Comparison of ENCODE assay signal across 14 cellular contexts in the genomic region with DNA sequence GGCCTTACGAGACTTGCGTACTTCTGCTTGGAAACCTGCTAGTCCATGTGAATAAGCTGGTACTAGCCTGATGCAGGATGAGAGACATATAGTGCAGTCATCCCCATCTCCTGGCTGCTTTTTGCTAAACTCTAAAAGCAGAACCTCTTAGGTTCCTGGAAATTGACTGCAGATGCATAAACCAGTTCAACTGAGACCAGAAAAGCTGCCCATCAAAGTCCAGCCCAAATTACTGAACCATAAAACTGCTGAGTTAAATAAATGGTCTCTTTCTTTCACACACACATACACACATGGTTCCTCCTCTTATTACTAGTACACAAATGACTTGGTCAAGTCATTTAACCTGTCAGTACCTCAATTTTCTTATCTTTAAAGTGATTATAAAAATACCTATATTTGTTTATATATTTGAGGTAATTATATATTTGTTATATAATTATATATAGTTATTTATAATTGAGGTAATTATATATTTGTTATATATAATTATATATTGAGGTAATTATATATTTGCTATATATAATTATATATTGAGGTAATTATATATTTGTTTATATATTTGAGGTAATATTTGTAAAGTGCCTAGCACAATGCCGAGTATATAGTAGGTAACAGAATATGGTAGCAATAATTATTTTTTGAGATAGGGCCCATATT. TPM values are rescaled to one million over a fixed set of nuclear protein-coding genes. Genes with fewer than 3 reads are reported as not detected.
DNase-seq lines count a peak whose midpoint lies in the region; ATAC-seq and FAIRE-seq lines count a peak whose summit lies in the region.
"Had no signal": no experiment of that assay in that cellular context is flagged by ENCODE, and none has a peak within 500 bp of the region (broad histone marks: within the 10 kb centered on the region; RNA-seq: fewer than 3 reads in every experiment).

No MANE protein-coding gene starts in this region.

- H3K36me3 ChIP-seq in aorta (ENCODE audit: control insufficient read depth in 1 of 2, insufficient read depth in 2 of 2, low read length in 1 of 2) (no peaks in the 10 kb centered on the region), mesendoderm (ENCODE audit: control insufficient read depth, insufficient read depth, low read length) (no peaks in the 10 kb centered on the region)
- H3K36me3 ChIP-seq: WERI-Rb-1 had no signal

- H2BK15ac ChIP-seq in mesendoderm (replicated peaks; ENCODE audit: low read depth), result no peak overlapping the region

- no peak overlapping the region for H3K4me3 ChIP-seq in aorta (ENCODE audit: low read length in 2 of 2)
- H3K4me3 ChIP-seq in mesendoderm (ENCODE audit: low read length), result no peak overlapping the region

- intact Hi-C loops in aorta (cut with DNase I), result no loop called here

- H3K56ac ChIP-seq in mesendoderm (ENCODE audit: low read length), result no peak overlapping the region

- peak; percentile 78 for FAIRE-seq in RCC 7860 (lab: Jason Lieb, UNC)

- no peaks in the 10 kb centered on the region for H3K27me3 ChIP-seq in aorta (ENCODE audit: control insufficient read depth in 1 of 2, insufficient read depth in 2 of 2, low read length in 1 of 2)
- no peaks in the 10 kb centered on the region for H3K27me3 ChIP-seq in mesendoderm (ENCODE audit: insufficient read depth, low read length, poor library complexity)

- no peak overlapping the region for H4K5ac ChIP-seq in mesendoderm (ENCODE audit: low read length)

- no peak overlapping the region for H3K18ac ChIP-seq in mesendoderm (ENCODE audit: low read length)

- no peak overlapping the region for H2AK5ac ChIP-seq in mesendoderm (ENCODE audit: low read length)

- H3K4me2 ChIP-seq in mesendoderm (ENCODE audit: low read length), result no peak overlapping the region

- DNase-seq in COR-L47 (lab: John Stamatoyannopoulos, UW) (peak; percentile 24), RCC 7860 (ENCODE audit: low spot score) (no peak), 8988T (no peak), aorta (no peak), mesendoderm (no peak), CD1c-positive myeloid dendritic cell (ENCODE audit: extremely low spot score) (no peak)
- DNase-seq: activated T-cell treated with anti-CD3 and anti-CD28 coated beads, Interleukin-2, amount 50 U/mL, for 4 hours; hippocampal formation; NCI-H345; SHP77; stimulated activated CD4-positive, alpha-beta T cell treated with anti-CD3 and anti-CD28 coated beads, Interleukin-4, amount 100 ng/mL, for 4 hours; WERI-Rb-1 had no signal

- no peaks in the 10 kb centered on the region for H3K9me3 ChIP-seq in aorta (ENCODE audit: control insufficient read depth, low read length)

- H3K4me1 ChIP-seq in aorta (ENCODE audit: control insufficient read depth in 1 of 2, insufficient read depth in 2 of 2, low read length in 2 of 2) (no peaks in the 10 kb centered on the region), mesendoderm (ENCODE audit: control insufficient read depth, low read depth, low read length) (no peaks in the 10 kb centered on the region)

- no peaks in the 10 kb centered on the region for H3K79me1 ChIP-seq in mesendoderm (ENCODE audit: low read length)

- no peak overlapping the region for H2BK120ac ChIP-seq in mesendoderm (ENCODE audit: low read depth, low read length)

- no peak overlapping the region for H3K23ac ChIP-seq in mesendoderm (ENCODE audit: low read length)

- H2BK5ac ChIP-seq in mesendoderm (ENCODE audit: low read length), result no peak overlapping the region

- 85 to 86% methylated on average over 3 of the region's 3 CpGs for WGBS in aorta, 2 donors
- WGBS in mesendoderm (ENCODE audit: extremely low coverage, insufficient coverage, low lambda C conversion rate), result 100% methylated on average over 1 of the region's 3 CpGs

- ATAC-seq in GM19351 (IDR thresholded peaks at IDR 0.05; ENCODE audit: unreplicated experiment) (peak; percentile 62), HG03103 (IDR thresholded peaks at IDR 0.05; ENCODE audit: low read depth, unreplicated experiment) (peak; percentile 67), aorta (ENCODE audit: low FRiP score) (no peak)
- ATAC-seq: activated T-cell treated with anti-CD3 and anti-CD28 coated beads, Interleukin-2, amount 50 U/mL, for 4 hours had no signal

- no peaks in the 10 kb centered on the region for H3K79me2 ChIP-seq in mesendoderm (ENCODE audit: control insufficient read depth, insufficient read depth, low read length)

- H3K27ac ChIP-seq in aorta (ENCODE audit: low read depth in 1 of 2, low read length in 2 of 2), result no peak overlapping the region
- no peak overlapping the region for H3K27ac ChIP-seq in mesendoderm (ENCODE audit: low read depth, low read length)
- H3K27ac ChIP-seq: WERI-Rb-1 had no signal

- no peak overlapping the region for H3K9ac ChIP-seq in mesendoderm (ENCODE audit: low read length)

- H4K8ac ChIP-seq in mesendoderm (ENCODE audit: low read depth, low read length), result no peak overlapping the region

- no peak overlapping the region for H3K4ac ChIP-seq in mesendoderm (ENCODE audit: low read depth, low read length)

RNA-seq across cellular contexts. Expression of gene RABGAP1L, which starts 25.2 kb away (rescaled TPM):
- 10 to 100 TPM; 42.9 to 56.4 TPM for total RNA-seq in aorta
- 10 to 100 TPM; 14.8 to 33.9 TPM for polyA plus RNA-seq in aorta
- 11.9 TPM for polyA plus RNA-seq in mesendoderm (2013, experiment 1 of 2)
- 13.8 TPM for polyA plus RNA-seq in mesendoderm (2013, experiment 2 of 2)
